Comparison of ENCODE assay signal across 22 cellular contexts in genomic region chr6:36586606-36587005, GRCh38.
"Had no signal": no experiment of that assay in that cellular context is flagged by ENCODE, and none has a peak within 500 bp of the region (broad histone marks: within the 10 kb centered on the region; RNA-seq: fewer than 3 reads in every experiment).

No MANE protein-coding gene starts in this region.

- ATAC-seq: activated CD8-positive, alpha-beta T cell treated with anti-CD3 and anti-CD28 coated beads, Interleukin-2, amount 10 ng/mL, durations not matched to agents 7 days and 5 days; body of pancreas had no signal

- H3K27me3 ChIP-seq: body of pancreas had no signal

- H3K9me3 ChIP-seq: body of pancreas had no signal

- H3K4me3 ChIP-seq: body of pancreas, PC-9 had no signal

- H3K4me1 ChIP-seq: body of pancreas had no signal

- H2AFZ ChIP-seq: PC-9 had no signal

- H3K4me2 ChIP-seq: PC-9 had no signal

- H3K27ac ChIP-seq: body of pancreas, PC-9 had no signal

- DNase-seq: activated CD4-positive, alpha-beta T cell treated with anti-CD3 and anti-CD28 coated beads for 48 hours; activated CD4-positive, alpha-beta T cell treated with anti-CD3 and anti-CD28 coated beads, Interleukin-2, amount 50 U/mL, for 4 hours; activated CD4-positive, CD25-positive, alpha-beta regulatory T cell treated with anti-CD3 and anti-CD28 coated beads, Interleukin-2, amount 50 U/mL, for 72 hours; activated CD8-positive, alpha-beta memory T cell treated with anti-CD3 and anti-CD28 coated beads, Interleukin-2, amount 50 U/mL, for 48 hours; activated CD8-positive, alpha-beta T cell treated with anti-CD3 and anti-CD28 coated beads, Interleukin-2, amount 10 ng/mL, durations not matched to agents 7 days and 5 days; activated naive CD4-positive, alpha-beta T cell treated with anti-CD3 and anti-CD28 coated beads, Interleukin-2, amount 50 U/mL, for 16 hours; activated naive CD8-positive, alpha-beta T cell treated with anti-CD3 and anti-CD28 coated beads, Interleukin-2, amount 10 ng/mL, durations not matched to agents 7 days and 5 days; activated T-cell treated with anti-CD3 and anti-CD28 coated beads, Interleukin-2, amount 50 U/mL, for 1 hour; aorta; body of pancreas; central memory CD4-positive, alpha-beta T cell; Kasumi-1; NCI-H1092; NCI-H1417; NCI-H1694; NCI-H2029; NCI-H2107; NCI-H510A treated with DMSO at 0.1 percent for 48 hours; NCI-H69; NK-92 treated with Interleukin-12 subunit alpha and Interleukin-12 subunit beta, amount 100 ng/mL, for 24 hours; PC-9; SHP77 treated with DMSO at 0.1 percent for 48 hours had no signal
